35 cellular contexts compared by ENCODE assay signal in genomic region chr10:28929942-28930341, GRCh38.
"Had no signal": no experiment of that assay in that cellular context is flagged by ENCODE, and none has a peak within 500 bp of the region (broad histone marks: within the 10 kb centered on the region; RNA-seq: fewer than 3 reads in every experiment).

No MANE protein-coding gene starts in this region.

- H3K4me3 ChIP-seq: MG63 had no signal

- H3K27me3 ChIP-seq: MG63 had no signal

- H3K36me3 ChIP-seq: MG63 had no signal

- DNase-seq: Karpas-422, Kasumi-1, MG63, MM.1S, MV-4-11, NCI-H1048, NCI-H1092, NCI-H1092 treated with DMSO at 0.1 percent for 48 hours, NCI-H1105, NCI-H1105 treated with DMSO at 0.1 percent for 48 hours, NCI-H1417, NCI-H1417 treated with DMSO at 0.1 percent for 48 hours, NCI-H1436, NCI-H1436 treated with DMSO at 0.1 percent for 48 hours, NCI-H146, NCI-H1694, NCI-H1694 treated with DMSO at 0.1 percent for 48 hours, NCI-H187, NCI-H187 treated with DMSO at 0.1 percent for 48 hours, NCI-H1930, NCI-H2029, NCI-H2029 treated with DMSO at 0.1 percent for 48 hours, NCI-H2081, NCI-H2081 treated with DMSO at 0.1 percent for 48 hours, NCI-H2107, NCI-H2171, NCI-H2171 treated with DMSO at 0.1 percent for 48 hours, NCI-H2227 treated with DMSO at 0.1 percent for 48 hours, NCI-H226, NCI-H345, NCI-H446, NCI-H446 treated with DMSO at 0.1 percent for 48 hours, NCI-H510A, NCI-H510A treated with DMSO at 0.1 percent for 48 hours, NCI-H524 had no signal
